In the genomic region with DNA sequence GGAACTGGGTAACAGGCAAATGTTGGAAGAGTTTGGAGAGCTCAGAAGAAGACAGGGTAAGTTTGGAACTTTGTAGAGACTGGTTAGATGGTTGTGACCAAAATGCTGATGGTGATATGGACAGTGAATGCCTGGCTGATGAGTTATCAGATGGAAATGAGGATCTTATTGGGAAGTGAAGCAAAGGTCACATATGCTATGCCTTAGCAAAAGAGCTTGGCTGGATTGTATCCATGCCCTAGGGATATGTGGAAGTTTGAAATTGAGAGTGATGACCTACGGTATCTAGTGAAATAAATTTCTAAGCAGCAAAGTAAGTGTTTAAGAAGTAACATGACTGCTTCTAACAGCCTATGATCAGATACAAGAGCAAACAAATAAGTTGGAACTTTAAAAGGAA, we compare ENCODE assay signal across 17 cellular contexts. TPM values are rescaled to one million over a fixed set of nuclear protein-coding genes. Genes with fewer than 3 reads are reported as not detected.
"Had no signal": no experiment of that assay in that cellular context is flagged by ENCODE, and none has a peak within 500 bp of the region (broad histone marks: within the 10 kb centered on the region; RNA-seq: fewer than 3 reads in every experiment).

No MANE protein-coding gene starts in this region.

- ATAC-seq: activated CD8-positive, alpha-beta T cell treated with anti-CD3 and anti-CD28 coated beads for 36 hours; activated naive CD8-positive, alpha-beta T cell treated with anti-CD3 and anti-CD28 coated beads, Interleukin-2, amount 50 U/mL, for 24 hours; esophagus mucosa; heart left ventricle; left lobe of liver; naive thymus-derived CD4-positive, alpha-beta T cell; stimulated activated naive CD8-positive, alpha-beta T cell treated with anti-CD3 and anti-CD28 coated beads, Interleukin-15, Interleukin-2, amounts not matched to agents 100 U/mL and 50 U/mL, for 24 hours had no signal

- DNase-seq: activated CD8-positive, alpha-beta memory T cell treated with anti-CD3 and anti-CD28 coated beads, Interleukin-2, amount 50 U/mL, for 48 hours; activated CD8-positive, alpha-beta T cell treated with anti-CD3 and anti-CD28 coated beads for 36 hours; activated naive CD4-positive, alpha-beta T cell; activated naive CD8-positive, alpha-beta T cell treated with anti-CD3 and anti-CD28 coated beads, Interleukin-2, amount 50 U/mL, for 24 hours; heart left ventricle; mammary epithelial cell; naive thymus-derived CD4-positive, alpha-beta T cell; stimulated activated CD4-positive, alpha-beta T cell treated with anti-CD3 and anti-CD28 coated beads, Interleukin-2, amount 100 ng/mL, for 24 hours; stimulated activated naive CD8-positive, alpha-beta T cell treated with anti-CD3 and anti-CD28 coated beads, Interleukin-15, Interleukin-2, amounts not matched to agents 100 U/mL and 50 U/mL, for 24 hours; testis had no signal

- H3K36me3 ChIP-seq: cardiac muscle cell, heart left ventricle, neutrophil, right atrium auricular region had no signal

- H3K27me3 ChIP-seq: cardiac muscle cell, heart left ventricle, neutrophil, right atrium auricular region had no signal

- H3K9me3 ChIP-seq: neutrophil, right atrium auricular region, testis had no signal

- H3K4me1 ChIP-seq: heart left ventricle, right atrium auricular region, testis had no signal

- H3K4me3 ChIP-seq: cardiac muscle cell, heart left ventricle, right atrium auricular region, testis had no signal

- H3K27ac ChIP-seq: cardiac muscle cell, heart left ventricle, neutrophil, right atrium auricular region, testis had no signal

RNA-seq across cellular contexts. Expression of a gene that starts 17.8 kb away (rescaled TPM):
- total RNA-seq: activated CD8-positive, alpha-beta T cell treated with anti-CD3 and anti-CD28 coated beads for 36 hours; cardiac muscle cell; mononuclear cell; naive thymus-derived CD4-positive, alpha-beta T cell; posterior vena cava; right atrium auricular region had no signal
- polyA plus RNA-seq: cardiac muscle cell; heart left ventricle; naive thymus-derived CD4-positive, alpha-beta T cell had no signal
